ENCODE assay signal across 20 cellular contexts in the genomic region with DNA sequence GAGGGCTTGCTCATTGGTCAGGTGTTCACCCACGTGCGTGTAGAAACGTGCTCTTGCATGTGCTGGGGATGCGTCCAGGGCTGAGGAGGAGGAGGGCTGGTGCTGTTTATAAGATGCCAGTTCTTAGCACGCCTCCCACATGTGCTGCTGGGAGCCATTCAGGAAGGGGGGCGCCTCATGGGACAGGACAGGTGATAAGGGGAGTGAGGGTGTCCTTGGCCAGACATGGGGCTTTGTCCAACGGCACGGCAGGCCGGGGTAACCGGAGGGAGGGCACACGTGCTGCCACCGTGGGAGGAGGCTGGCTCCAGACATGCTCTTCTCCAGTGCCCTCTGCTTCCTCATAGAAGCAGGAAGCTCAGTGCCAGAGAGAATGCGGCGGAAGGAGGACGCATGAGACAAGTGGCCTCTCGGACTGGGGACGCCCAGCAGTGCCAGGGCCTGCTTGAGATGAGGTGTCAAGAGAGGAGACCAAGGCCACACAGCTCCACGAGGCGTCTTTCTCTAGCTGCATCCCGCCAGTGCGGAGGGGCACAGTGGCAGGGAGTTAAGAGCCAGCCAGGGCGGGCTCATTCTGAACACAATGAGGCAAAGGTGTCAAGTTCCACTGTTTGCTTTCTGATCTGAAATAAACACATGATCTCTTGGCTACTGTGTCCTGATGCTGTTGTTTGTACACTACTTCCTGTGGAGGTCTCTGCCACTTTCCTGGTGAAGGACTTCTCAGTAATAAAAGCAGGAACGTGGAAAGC.
DNase-seq lines count a peak whose midpoint lies in the region; TF ChIP-seq lines count a peak whose summit lies in the region.
"Had no signal": no experiment of that assay in that cellular context is flagged by ENCODE, and none has a peak within 500 bp of the region (broad histone marks: within the 10 kb centered on the region; RNA-seq: fewer than 3 reads in every experiment).

No MANE protein-coding gene starts in this region.

- H3K36me3 ChIP-seq in mammary epithelial cell (ENCODE audit: insufficient read depth, low read length) = no peaks in the 10 kb centered on the region

- no peaks in the 10 kb centered on the region for H3K9me3 Mint-ChIP-seq in mesothelial cell of epicardium
- H3K9me3 Mint-ChIP-seq: activated CD4-positive, alpha-beta T cell treated with anti-CD3 and anti-CD28 coated beads, Interleukin-2, amount 10 ng/mL, durations not matched to agents 7 days and 5 days; H9 had no signal

- DNase-seq in DMS153 treated with DMSO at 0.1 percent for 48 hours (lab: John Stamatoyannopoulos, UW; ENCODE audit: unreplicated experiment) = peak; percentile 59
- DNase-seq in NCI-H2107 treated with DMSO at 0.1 percent for 48 hours (lab: John Stamatoyannopoulos, UW; ENCODE audit: unreplicated experiment) = peak; percentile 75
- DNase-seq in mammary epithelial cell = peak; percentile 14
- no peak for DNase-seq in T-helper 1 cell
- no peak for DNase-seq in mesothelial cell of epicardium (ENCODE audit: low spot score in 2 of 2, unreplicated experiment in 2 of 2)
- no peak for DNase-seq in lower leg skin (ENCODE audit: low spot score in 2 of 2)
- no peak for DNase-seq in medulla oblongata (ENCODE audit: extremely low spot score)
- DNase-seq: activated CD4-positive, alpha-beta T cell treated with anti-CD3 and anti-CD28 coated beads, Interleukin-2, amount 10 ng/mL, durations not matched to agents 7 days and 5 days; activated T-cell treated with anti-CD3 and anti-CD28 coated beads, Interleukin-2, amount 50 U/mL, for 1 hour; effector CD4-positive, alpha-beta T cell; H9; Kasumi-1; mucosa of descending colon; NCI-H2227 treated with DMSO at 0.1 percent for 48 hours; stimulated activated CD4-positive, alpha-beta T cell treated with anti-CD3 and anti-CD28 coated beads, Interleukin-4, amount 100 ng/mL, for 4 hours; tibial artery had no signal

- in situ Hi-C loops in mammary epithelial cell (cut with MboI; ENCODE audit: low sequenced_read_pairs in 2 of 2) = no loop called here

- peaks cover 54% of the 10 kb centered on the region for H3K36me3 Mint-ChIP-seq in mesothelial cell of epicardium
- H3K36me3 Mint-ChIP-seq: activated naive CD8-positive, alpha-beta T cell had no signal

- no peaks in the 10 kb centered on the region for H3K27me3 Mint-ChIP-seq in mesothelial cell of epicardium (ENCODE audit: low read depth)
- H3K27me3 Mint-ChIP-seq: activated CD4-positive, alpha-beta T cell treated with anti-CD3 and anti-CD28 coated beads, Interleukin-2, amount 10 ng/mL, durations not matched to agents 7 days and 5 days; activated naive CD8-positive, alpha-beta T cell had no signal

- dilution Hi-C loops in mammary epithelial cell (cut with HindIII; ENCODE audit: low sequenced_read_pairs) = no loop called here

- no peak overlapping the region for H3K4me3 ChIP-seq in mammary epithelial cell (replicated peaks in 1 of 3; ENCODE audit: insufficient read depth in 1 of 3, low read depth in 2 of 3, low read length in 3 of 3)
- no peak overlapping the region for H3K4me3 ChIP-seq in lower leg skin (ENCODE audit: low read depth, poor library complexity, severe bottlenecking)
- H3K4me3 ChIP-seq: body of pancreas, hepatocyte, mucosa of descending colon, tibial artery had no signal

- H4K20me1 ChIP-seq in mammary epithelial cell (ENCODE audit: insufficient read depth, low read length) = no peaks in the 10 kb centered on the region

- intact Hi-C loops in mammary epithelial cell (cut with micrococcal nuclease) = no loop called here
- intact Hi-C loops in lower leg skin (cut with DNase I; ENCODE audit: low total_unique reads) = no loop called here

- no peak overlapping the region for H3K4me3 Mint-ChIP-seq in mesothelial cell of epicardium
- H3K4me3 Mint-ChIP-seq: activated CD4-positive, alpha-beta T cell treated with anti-CD3 and anti-CD28 coated beads, Interleukin-2, amount 10 ng/mL, durations not matched to agents 7 days and 5 days; activated naive CD8-positive, alpha-beta T cell; H9 had no signal

- peak overlapping the region; percentile 48 for H3K27ac ChIP-seq in 22Rv1
- H3K27ac ChIP-seq in mammary epithelial cell (ENCODE audit: insufficient read depth, low read depth, low read length) = no peak overlapping the region
- H3K27ac ChIP-seq: body of pancreas, hepatocyte, tibial artery had no signal

- BruUV-seq in mammary epithelial cell (replicated peaks; lab: Mats Ljungman, UMichigan) = no TSS peak

- no peak overlapping the region for H3K9ac ChIP-seq in mammary epithelial cell (ENCODE audit: insufficient read depth, low read length)

- no peak for TF ChIP-seq POLR2A in lower leg skin (IDR thresholded peaks at IDR 0.05)

- 74% methylated on average over 21 of the region's 23 CpGs for WGBS in mammary epithelial cell (ENCODE audit: low coverage, missing lambda C conversion rate)
- WGBS in lower leg skin, 2 donors = 80 to 81% methylated on average over 23 of the region's 23 CpGs

- H3K9me3 ChIP-seq in mammary epithelial cell (replicated peaks; ENCODE audit: insufficient read depth, low read length) = peaks cover 13% of the 10 kb centered on the region
- H3K9me3 ChIP-seq: body of pancreas, mucosa of descending colon, tibial artery had no signal

- no peaks in the 10 kb centered on the region for H3K4me1 ChIP-seq in mammary epithelial cell (ENCODE audit: insufficient read depth, low read length)
- H3K4me1 ChIP-seq: body of pancreas had no signal

- no peak overlapping the region for H3K4me2 ChIP-seq in mammary epithelial cell (ENCODE audit: insufficient read depth, low read depth, low read length)
- H3K4me2 ChIP-seq: hepatocyte had no signal

- H3K79me2 ChIP-seq in mammary epithelial cell (ENCODE audit: insufficient read depth, low read length) = no peaks in the 10 kb centered on the region
- H3K79me2 ChIP-seq: hepatocyte had no signal

- no peaks in the 10 kb centered on the region for H3K27me3 ChIP-seq in mammary epithelial cell (ENCODE audit: insufficient read depth, low read length)
- H3K27me3 ChIP-seq: body of pancreas, hepatocyte, tibial artery had no signal

- H2AFZ ChIP-seq in mammary epithelial cell (ENCODE audit: low read depth, low read length) = no peak overlapping the region
- H2AFZ ChIP-seq: hepatocyte had no signal

- no peak overlapping the region for H3K27ac Mint-ChIP-seq in mesothelial cell of epicardium
- H3K27ac Mint-ChIP-seq: activated CD4-positive, alpha-beta T cell treated with anti-CD3 and anti-CD28 coated beads, Interleukin-2, amount 10 ng/mL, durations not matched to agents 7 days and 5 days; activated naive CD8-positive, alpha-beta T cell had no signal

- TF ChIP-seq CTCF in 22Rv1 (IDR thresholded peaks at IDR 0.05) = no peak
- no peak for TF ChIP-seq CTCF in mammary epithelial cell (conservative IDR thresholded peaks at IDR 0.05 in 1 of 2, IDR thresholded peaks at IDR 0.05 in 1 of 2; ENCODE audit: extremely low read depth in 1 of 2, insufficient read depth in 1 of 2, low read depth in 1 of 2, low read length in 2 of 2)
- no peak for TF ChIP-seq CTCF in mesothelial cell of epicardium (IDR thresholded peaks at IDR 0.05; ENCODE audit: unreplicated experiment)
- no peak for TF ChIP-seq CTCF in lower leg skin (IDR thresholded peaks at IDR 0.05)

- no peaks in the 10 kb centered on the region for H3K4me1 Mint-ChIP-seq in mesothelial cell of epicardium

- CTCF ChIA-PET in mammary epithelial cell (lab: Charles Lee; ENCODE audit: low non-redundant PET) = no interaction called here

Comparison
In these comparisons a context has a peak if more than half of its experiments do, and no peak if none do; other contexts are left out.
1. DNase-seq: peak in DMS153 treated with DMSO at 0.1 percent for 48 hours (single experiment), NCI-H2107 treated with DMSO at 0.1 percent for 48 hours (single experiment) and mammary epithelial cell (single experiment); none in T-helper 1 cell (0 of 5), mesothelial cell of epicardium (0 of 2), lower leg skin (0 of 2) and medulla oblongata (single experiment).